15 cellular contexts compared by ENCODE assay signal in the genomic region with DNA sequence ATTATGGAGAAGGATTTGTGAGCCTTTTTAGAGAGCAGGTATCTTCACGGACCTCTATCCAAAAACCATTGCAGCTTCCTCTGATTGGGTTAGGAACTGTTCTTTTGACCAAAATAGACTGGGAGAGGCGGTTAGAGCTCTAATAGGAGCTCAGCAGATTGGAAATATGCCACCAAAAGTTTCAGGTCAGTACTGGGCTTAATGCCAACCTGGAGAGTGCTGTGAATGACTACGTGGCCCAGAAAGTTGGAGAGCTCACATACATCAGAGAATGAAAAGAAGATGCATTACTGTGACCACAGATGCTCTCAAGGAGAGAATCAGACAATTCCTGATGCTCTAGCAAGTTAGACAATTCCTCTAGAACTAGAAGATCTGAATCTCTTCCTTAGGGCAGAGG.
DNase-seq lines count a peak whose midpoint lies in the region; ATAC-seq and TF ChIP-seq lines count a peak whose summit lies in the region.
"Had no signal": no experiment of that assay in that cellular context is flagged by ENCODE, and none has a peak within 500 bp of the region (broad histone marks: within the 10 kb centered on the region; RNA-seq: fewer than 3 reads in every experiment).

No MANE protein-coding gene starts in this region.

- DNase-seq in COR-L47 (lab: John Stamatoyannopoulos, UW) (peak; percentile 46), NCI-H1105 (lab: John Stamatoyannopoulos, UW) (peak; percentile 57), body of pancreas (peak; percentile 16 to 49 (median 34)), left lung (no peak), GM10266 (ENCODE audit: extremely low spot score) (no peak)
- DNase-seq in natural killer cell treated with Interleukin-12 subunit alpha and Interleukin-12 subunit beta and Interleukin-15 and Interleukin-18, amount 100 ng/mL, for 72 hours (ENCODE audit: low spot score) = no peak
- DNase-seq: activated CD4-positive, alpha-beta T cell treated with anti-CD3 and anti-CD28 coated beads for 48 hours; activated naive CD8-positive, alpha-beta T cell treated with anti-CD3 and anti-CD28 coated beads, Interleukin-2, amount 50 U/mL, for 24 hours; foreskin keratinocyte; GOT3; NCI-H510A; occipital lobe had no signal

- TF ChIP-seq CTCF in body of pancreas (IDR thresholded peaks at IDR 0.05) = no peak
- TF ChIP-seq CTCF in left lung (IDR thresholded peaks at IDR 0.05) = no peak
- TF ChIP-seq CTCF in GM10266 (IDR thresholded peaks at IDR 0.05; ENCODE audit: control insufficient read depth, insufficient read depth, low read depth, missing control alignments) = no peak

- H3K36me3 Mint-ChIP-seq in natural killer cell treated with Interleukin-12 subunit alpha and Interleukin-12 subunit beta and Interleukin-15 and Interleukin-18, amount 100 ng/mL, for 72 hours = no peaks in the 10 kb centered on the region

- H3K27ac ChIP-seq in body of pancreas (no peak overlapping the region), left lung (no peak overlapping the region)
- H3K27ac ChIP-seq: foreskin keratinocyte had no signal

- no peaks in the 10 kb centered on the region for H3K27me3 ChIP-seq in body of pancreas
- H3K27me3 ChIP-seq in left lung = no peaks in the 10 kb centered on the region

- no peak overlapping the region for H3K27ac Mint-ChIP-seq in natural killer cell treated with Interleukin-12 subunit alpha and Interleukin-12 subunit beta and Interleukin-15 and Interleukin-18, amount 100 ng/mL, for 72 hours
- H3K27ac Mint-ChIP-seq: activated naive CD8-positive, alpha-beta T cell treated with anti-CD3 and anti-CD28 coated beads, Interleukin-2, amount 50 U/mL, for 24 hours; T-helper 2 cell treated with Interferon-gamma antibody and Interleukin-4, amounts not matched to agents 5 μg/mL and 100 μg/mL, for 36 hours had no signal

- no peaks in the 10 kb centered on the region for H3K4me1 Mint-ChIP-seq in natural killer cell treated with Interleukin-12 subunit alpha and Interleukin-12 subunit beta and Interleukin-15 and Interleukin-18, amount 100 ng/mL, for 72 hours (ENCODE audit: low read depth in 2 of 2)
- H3K4me1 Mint-ChIP-seq: activated naive CD8-positive, alpha-beta T cell treated with anti-CD3 and anti-CD28 coated beads, Interleukin-2, amount 50 U/mL, for 24 hours had no signal

- H3K4me3 Mint-ChIP-seq in natural killer cell treated with Interleukin-12 subunit alpha and Interleukin-12 subunit beta and Interleukin-15 and Interleukin-18, amount 100 ng/mL, for 72 hours = no peak overlapping the region
- H3K4me3 Mint-ChIP-seq: activated naive CD8-positive, alpha-beta T cell treated with anti-CD3 and anti-CD28 coated beads, Interleukin-2, amount 50 U/mL, for 24 hours; T-helper 2 cell treated with Interferon-gamma antibody and Interleukin-4, amounts not matched to agents 5 μg/mL and 100 μg/mL, for 36 hours had no signal

- no peak for ATAC-seq in body of pancreas
- peak; percentile 71 for ATAC-seq in left lung
- ATAC-seq in GM18520 (IDR thresholded peaks at IDR 0.05; ENCODE audit: unreplicated experiment) = no peak
- ATAC-seq in natural killer cell treated with Interleukin-12 subunit alpha and Interleukin-12 subunit beta and Interleukin-15 and Interleukin-18, amount 100 ng/mL, for 72 hours = no peak
- ATAC-seq in HG02973 (IDR thresholded peaks at IDR 0.05; ENCODE audit: unreplicated experiment) = no peak
- ATAC-seq: activated naive CD8-positive, alpha-beta T cell treated with anti-CD3 and anti-CD28 coated beads, Interleukin-2, amount 50 U/mL, for 24 hours; foreskin keratinocyte had no signal

- intact Hi-C loops in body of pancreas (cut with DNase I) = no loop called here
- intact Hi-C loops in left lung (cut with DNase I) = no loop called here

- H3K9me3 ChIP-seq in body of pancreas (no peaks in the 10 kb centered on the region), left lung (no peaks in the 10 kb centered on the region)

- 18 to 27% methylated on average over 3 of the region's 3 CpGs for WGBS in body of pancreas, 2 donors

- no peaks in the 10 kb centered on the region for H3K9me3 Mint-ChIP-seq in natural killer cell treated with Interleukin-12 subunit alpha and Interleukin-12 subunit beta and Interleukin-15 and Interleukin-18, amount 100 ng/mL, for 72 hours

- H3K4me1 ChIP-seq in body of pancreas (no peaks in the 10 kb centered on the region), left lung (no peaks in the 10 kb centered on the region)
- H3K4me1 ChIP-seq: foreskin keratinocyte had no signal

- no peak overlapping the region for H3K4me3 ChIP-seq in body of pancreas
- H3K4me3 ChIP-seq in left lung = no peak overlapping the region

- peaks cover 7 to 11% of the 10 kb centered on the region in 2 donors for H3K27me3 Mint-ChIP-seq in natural killer cell treated with Interleukin-12 subunit alpha and Interleukin-12 subunit beta and Interleukin-15 and Interleukin-18, amount 100 ng/mL, for 72 hours

- H3K36me3 ChIP-seq in body of pancreas (replicated peaks in 1 of 2; ENCODE audit: insufficient read depth in 1 of 2, low read depth in 2 of 2) (no peaks in the 10 kb centered on the region), left lung (no peaks in the 10 kb centered on the region)

- no peak for TF ChIP-seq POLR2A in body of pancreas (IDR thresholded peaks at IDR 0.05)

Comparison
In these comparisons a context has a peak if more than half of its experiments do, and no peak if none do; other contexts are left out.
1. DNase-seq: peak in COR-L47 (single experiment), NCI-H1105 (single experiment) and body of pancreas (4 of 4); none in left lung (0 of 2), natural killer cell treated with Interleukin-12 subunit alpha and Interleukin-12 subunit beta and Interleukin-15 and Interleukin-18, amount 100 ng/mL, for 72 hours (single experiment) and GM10266 (single experiment).